In the genomic region with DNA sequence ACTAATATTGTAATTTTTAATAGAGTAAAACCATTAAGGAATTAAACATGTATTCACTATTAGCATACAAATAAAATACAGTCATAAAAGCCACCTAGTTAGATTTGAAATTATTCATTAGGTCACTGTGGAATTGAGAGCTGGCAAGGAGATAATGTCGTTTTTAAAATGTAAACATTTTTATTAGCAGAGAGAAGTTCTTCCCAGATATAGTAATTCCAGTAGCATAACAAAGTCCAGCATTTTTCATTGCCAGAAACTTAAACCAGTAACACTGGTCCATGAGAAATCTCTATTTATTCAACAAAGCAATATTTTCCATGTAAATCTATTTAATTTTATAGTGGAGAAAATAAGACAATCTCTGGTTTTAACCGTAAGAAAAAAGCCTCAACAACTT, we compare ENCODE assay signal across 18 cellular contexts. TPM values are rescaled to one million over a fixed set of nuclear protein-coding genes. Genes with fewer than 3 reads are reported as not detected.
DNase-seq lines count a peak whose midpoint lies in the region; ATAC-seq and TF ChIP-seq lines count a peak whose summit lies in the region.
"Had no signal": no experiment of that assay in that cellular context is flagged by ENCODE, and none has a peak within 500 bp of the region (broad histone marks: within the 10 kb centered on the region; RNA-seq: fewer than 3 reads in every experiment).

No MANE protein-coding gene starts in this region.

- H3K36me3 Mint-ChIP-seq in activated CD8-positive, alpha-beta memory T cell treated with anti-CD3 and anti-CD28 coated beads, Interleukin-2, amount 10 ng/mL, durations not matched to agents 7 days and 5 days: peaks cover 2% of the 10 kb centered on the region
- H3K36me3 Mint-ChIP-seq in brain (no peaks in the 10 kb centered on the region), nephron (ENCODE audit: low read depth) (no peaks in the 10 kb centered on the region)

- no peaks in the 10 kb centered on the region for H3K27me3 Mint-ChIP-seq in activated CD8-positive, alpha-beta memory T cell treated with anti-CD3 and anti-CD28 coated beads, Interleukin-2, amount 10 ng/mL, durations not matched to agents 7 days and 5 days
- peaks cover 3% of the 10 kb centered on the region for H3K27me3 Mint-ChIP-seq in brain
- H3K27me3 Mint-ChIP-seq in nephron (ENCODE audit: low read depth): peaks cover 4% of the 10 kb centered on the region

- no peak overlapping the region for H3K27ac Mint-ChIP-seq in activated CD8-positive, alpha-beta memory T cell treated with anti-CD3 and anti-CD28 coated beads, Interleukin-2, amount 10 ng/mL, durations not matched to agents 7 days and 5 days
- peak overlapping the region in 1 of 5 experiments; percentile 68 for H3K27ac Mint-ChIP-seq in brain
- peak overlapping the region; percentile 49 to 82 (median 78) for H3K27ac Mint-ChIP-seq in nephron

- intact Hi-C loops in Right ventricle myocardium inferior (cut with DNase I): no loop called here

- H3K4me3 ChIP-seq in LNCaP clone FGC (ENCODE audit: low read depth, low read length): no peak overlapping the region
- H3K4me3 ChIP-seq: Peyer's patch had no signal

- DNase-seq in activated CD8-positive, alpha-beta memory T cell treated with anti-CD3 and anti-CD28 coated beads, Interleukin-2, amount 10 ng/mL, durations not matched to agents 7 days and 5 days: no peak
- DNase-seq in activated CD8-positive, alpha-beta memory T cell treated with anti-CD3 and anti-CD28 coated beads, Interleukin-2, amount 50 U/mL, for 48 hours: no peak
- DNase-seq in LNCaP clone FGC (ENCODE audit: low read depth): peak; percentile 70
- no peak for DNase-seq in islet precursor cell
- DNase-seq in Right ventricle myocardium inferior (ENCODE audit: missing footprints): no peak
- DNase-seq in NCI-H1048 (lab: John Stamatoyannopoulos, UW): no peak
- DNase-seq: C1 segment of cervical spinal cord, COR-L47, GOT3, MV-4-11, NCI-H1417 treated with DMSO at 0.1 percent for 48 hours, NCI-H1930, NCI-H510A, NCI-H82, Peyer's patch, SHP77 had no signal

- no peaks in the 10 kb centered on the region for H3K9me3 Mint-ChIP-seq in activated CD8-positive, alpha-beta memory T cell treated with anti-CD3 and anti-CD28 coated beads, Interleukin-2, amount 10 ng/mL, durations not matched to agents 7 days and 5 days (ENCODE audit: low read depth)
- H3K9me3 Mint-ChIP-seq in brain (no peaks in the 10 kb centered on the region), nephron (no peaks in the 10 kb centered on the region)

- TF ChIP-seq CTCF in LNCaP clone FGC (IDR thresholded peaks at IDR 0.05; ENCODE audit: control insufficient read depth, extremely low read depth, insufficient read depth): no peak
- no peak for TF ChIP-seq CTCF in brain (conservative IDR thresholded peaks at IDR 0.05)
- TF ChIP-seq CTCF in nephron (IDR thresholded peaks at IDR 0.05; ENCODE audit: unreplicated experiment in 3 of 3): no peak

- no peak for ATAC-seq in activated CD8-positive, alpha-beta memory T cell treated with anti-CD3 and anti-CD28 coated beads, Interleukin-2, amount 10 ng/mL, durations not matched to agents 7 days and 5 days
- no peak for ATAC-seq in Right ventricle myocardium inferior

- H3K4me3 Mint-ChIP-seq in activated CD8-positive, alpha-beta memory T cell treated with anti-CD3 and anti-CD28 coated beads, Interleukin-2, amount 10 ng/mL, durations not matched to agents 7 days and 5 days: peak overlapping the region; percentile 47
- peak overlapping the region; percentile 78 to 85 (median 82) for H3K4me3 Mint-ChIP-seq in brain
- H3K4me3 Mint-ChIP-seq in nephron: peak overlapping the region; percentile 61 to 85 (median 75)

- CTCF ChIA-PET in activated CD8-positive, alpha-beta memory T cell treated with anti-CD3 and anti-CD28 coated beads, Interleukin-2, amount 10 ng/mL, durations not matched to agents 7 days and 5 days (lab: Charles Lee): no interaction called here

- H3K4me1 Mint-ChIP-seq in activated CD8-positive, alpha-beta memory T cell treated with anti-CD3 and anti-CD28 coated beads, Interleukin-2, amount 10 ng/mL, durations not matched to agents 7 days and 5 days: peaks cover 3% of the 10 kb centered on the region
- H3K4me1 Mint-ChIP-seq in brain: peaks cover 61% of the 10 kb centered on the region
- H3K4me1 Mint-ChIP-seq in nephron: peaks cover 58% of the 10 kb centered on the region

RNA-seq across cellular contexts. Expression of a gene that starts 17.5 kb away (rescaled TPM):
- 10 to 100 TPM; 14.5 to 16.9 TPM for total RNA-seq in activated CD8-positive, alpha-beta memory T cell treated with anti-CD3 and anti-CD28 coated beads, Interleukin-2, amount 10 ng/mL, durations not matched to agents 7 days and 5 days
- 11.2 TPM for polyA plus RNA-seq in brain (ENCODE audit: insufficient read depth, low read depth, low replicate concordance)
- total RNA-seq in Right ventricle myocardium inferior: 14.7 TPM
